Comparison of ENCODE assay signal across 18 cellular contexts in genomic region chr11:94964934-94965333, GRCh38. TPM values are rescaled to one million over a fixed set of nuclear protein-coding genes. Genes with fewer than 3 reads are reported as not detected.
A peak's percentile ranks its signal among the peaks of the same experiment; 100 is the strongest.
DNase-seq lines count a peak whose midpoint lies in the region; ATAC-seq and TF ChIP-seq lines count a peak whose summit lies in the region.
"Had no signal": no experiment of that assay in that cellular context is flagged by ENCODE, and none has a peak within 500 bp of the region (broad histone marks: within the 10 kb centered on the region; RNA-seq: fewer than 3 reads in every experiment).

No MANE protein-coding gene starts in this region.

- peaks cover 57% of the 10 kb centered on the region for H3K36me3 Mint-ChIP-seq in T-helper 1 cell treated with Interleukin-12 subunit alpha and Interleukin-12 subunit beta and Interleukin-4 antibody, amounts not matched to agents 30 μg/mL and 1 μg/mL, for 36 hours (ENCODE audit: low read depth)
- peaks cover 88% of the 10 kb centered on the region for H3K36me3 Mint-ChIP-seq in CD4-positive, alpha-beta T cell (ENCODE audit: low read depth)

- DNase-seq in T-helper 1 cell, result no peak
- no peak for DNase-seq in CD4-positive, alpha-beta T cell
- DNase-seq in RKO (ENCODE audit: low spot score), result peak; percentile 18
- no peak for DNase-seq in foreskin keratinocyte
- no peak for DNase-seq in NCI-H1436 treated with DMSO at 0.1 percent for 48 hours (lab: John Stamatoyannopoulos, UW)
- no peak for DNase-seq in NCI-H1048 (lab: John Stamatoyannopoulos, UW)
- no peak for DNase-seq in stimulated activated naive CD4-positive, alpha-beta T cell (lab: John Stamatoyannopoulos, UW)
- DNase-seq: CD4-positive, alpha-beta memory T cell; DMS153; H9; IMR-90; Karpas-422; MG63; NCI-H1092; NCI-H146; NCI-H2081; Right ventricle myocardium superior had no signal

- no peak overlapping the region for H3K27ac ChIP-seq in CD4-positive, alpha-beta T cell (ENCODE audit: low read depth, low read length)
- H3K27ac ChIP-seq in foreskin keratinocyte, result no peak overlapping the region

- no peaks in the 10 kb centered on the region for H3K27me3 Mint-ChIP-seq in T-helper 1 cell treated with Interleukin-12 subunit alpha and Interleukin-12 subunit beta and Interleukin-4 antibody, amounts not matched to agents 30 μg/mL and 1 μg/mL, for 36 hours (ENCODE audit: low read depth)
- H3K27me3 Mint-ChIP-seq in CD4-positive, alpha-beta T cell, result no peaks in the 10 kb centered on the region
- H3K27me3 Mint-ChIP-seq: CD4-positive, alpha-beta memory T cell had no signal

- no peaks in the 10 kb centered on the region for H3K9me3 Mint-ChIP-seq in T-helper 1 cell treated with Interleukin-12 subunit alpha and Interleukin-12 subunit beta and Interleukin-4 antibody, amounts not matched to agents 30 μg/mL and 1 μg/mL, for 36 hours
- no peaks in the 10 kb centered on the region for H3K9me3 Mint-ChIP-seq in CD4-positive, alpha-beta T cell
- H3K9me3 Mint-ChIP-seq: CD4-positive, alpha-beta memory T cell; H9 had no signal

- ATAC-seq in CD4-positive, alpha-beta T cell (ENCODE audit: poor library complexity), result peak; percentile 34
- ATAC-seq in foreskin keratinocyte, result peak; percentile 89

- POLR2A ChIA-PET in CD4-positive, alpha-beta T cell (lab: Charles Lee), result no interaction called here

- H3K4me1 ChIP-seq in foreskin keratinocyte, result no peaks in the 10 kb centered on the region

- H3K9me3 ChIP-seq in CD4-positive, alpha-beta T cell (ENCODE audit: control insufficient read depth, low read length), result no peaks in the 10 kb centered on the region
- H3K9me3 ChIP-seq: MG63 had no signal

- H3K4me3 Mint-ChIP-seq in T-helper 1 cell treated with Interleukin-12 subunit alpha and Interleukin-12 subunit beta and Interleukin-4 antibody, amounts not matched to agents 30 μg/mL and 1 μg/mL, for 36 hours, result no peak overlapping the region
- H3K4me3 Mint-ChIP-seq in CD4-positive, alpha-beta T cell, result no peak overlapping the region
- H3K4me3 Mint-ChIP-seq: CD4-positive, alpha-beta memory T cell; H9 had no signal

- H3K27ac Mint-ChIP-seq in T-helper 1 cell treated with Interleukin-12 subunit alpha and Interleukin-12 subunit beta and Interleukin-4 antibody, amounts not matched to agents 30 μg/mL and 1 μg/mL, for 36 hours, result peak overlapping the region; percentile 11
- no peak overlapping the region for H3K27ac Mint-ChIP-seq in CD4-positive, alpha-beta T cell
- H3K27ac Mint-ChIP-seq: H9 had no signal

- intact Hi-C loops in CD4-positive, alpha-beta T cell (cut with DNase I, micrococcal nuclease), result no loop called here

- H3K27me3 ChIP-seq in CD4-positive, alpha-beta T cell (ENCODE audit: control insufficient read depth, insufficient read depth, low read length), result no peaks in the 10 kb centered on the region
- no peaks in the 10 kb centered on the region for H3K27me3 ChIP-seq in foreskin keratinocyte
- H3K27me3 ChIP-seq: MG63 had no signal

- CTCF ChIA-PET in CD4-positive, alpha-beta T cell (lab: Charles Lee), result no interaction called here

- TF ChIP-seq CTCF in CD4-positive, alpha-beta T cell (IDR thresholded peaks at IDR 0.05), result no peak
- TF ChIP-seq CTCF in foreskin keratinocyte (conservative IDR thresholded peaks at IDR 0.05), result no peak

- peaks cover 5% of the 10 kb centered on the region for H3K4me1 Mint-ChIP-seq in T-helper 1 cell treated with Interleukin-12 subunit alpha and Interleukin-12 subunit beta and Interleukin-4 antibody, amounts not matched to agents 30 μg/mL and 1 μg/mL, for 36 hours (ENCODE audit: low read depth)
- peaks cover 21% of the 10 kb centered on the region for H3K4me1 Mint-ChIP-seq in CD4-positive, alpha-beta T cell (ENCODE audit: low read depth)
- H3K4me1 Mint-ChIP-seq: H9 had no signal

RNA-seq across cellular contexts. Expression of gene CWC15, which starts 8.4 kb away (rescaled TPM):
- 100 to 1,000 TPM; 121 to 124 TPM for total RNA-seq in CD4-positive, alpha-beta T cell
- 52.9 and 53.0 TPM in 2 replicates for total RNA-seq in foreskin keratinocyte
- polyA plus RNA-seq in foreskin keratinocyte, result 85.2 and 95.4 TPM in 2 replicates

RNA-seq across cellular contexts. Expression of gene KDM4D, which starts 8.6 kb away (rescaled TPM):
- under 1 TPM; 0.16 to 0.22 TPM for total RNA-seq in CD4-positive, alpha-beta T cell
- total RNA-seq in foreskin keratinocyte, result 0.99 and 1.1 TPM in 2 replicates
- polyA plus RNA-seq in foreskin keratinocyte, result 0.76 and 0.82 TPM in 2 replicates
